In genomic region chr18:49811151-49811938, GRCh38 we compare ENCODE assay signal across 8 cellular contexts. TPM values are rescaled to one million over a fixed set of nuclear protein-coding genes. Genes with fewer than 3 reads are reported as not detected.
A peak's percentile ranks its signal among the peaks of the same experiment; 100 is the strongest.
DNase-seq lines count a peak whose midpoint lies in the region; ATAC-seq and TF ChIP-seq lines count a peak whose summit lies in the region.

No MANE protein-coding gene starts in this region.

- no peak for DNase-seq in activated CD4-positive, alpha-beta memory T cell treated with anti-CD3 and anti-CD28 coated beads, Interleukin-2, amount 10 ng/mL, durations not matched to agents 7 days and 5 days
- no peak for DNase-seq in activated CD4-positive, alpha-beta memory T cell treated with anti-CD3 and anti-CD28 coated beads for 36 hours
- DNase-seq in Panc1 (ENCODE audit: low read depth, low spot score) (no peak), RPMI8226 (no peak), GM03348 (ENCODE audit: low spot score) (no peak)
- no peak for DNase-seq in stimulated activated effector memory CD8-positive, alpha-beta T cell treated with anti-CD3 and anti-CD28 coated beads, Interleukin-12 subunit alpha, Interleukin-12 subunit beta, amount 100 ng/mL, for 72 hours (ENCODE audit: low spot score in 2 of 2)

- no peak overlapping the region for H3K27ac Mint-ChIP-seq in activated CD4-positive, alpha-beta memory T cell treated with anti-CD3 and anti-CD28 coated beads, Interleukin-2, amount 10 ng/mL, durations not matched to agents 7 days and 5 days
- no peak overlapping the region for H3K27ac Mint-ChIP-seq in activated CD4-positive, alpha-beta memory T cell treated with anti-CD3 and anti-CD28 coated beads for 36 hours
- H3K27ac Mint-ChIP-seq in stimulated activated effector memory CD8-positive, alpha-beta T cell treated with anti-CD3 and anti-CD28 coated beads, Interleukin-12 subunit alpha, Interleukin-12 subunit beta, amount 100 ng/mL, for 72 hours, result no peak overlapping the region

- ATAC-seq in Panc1 (no peak), HG03457 (IDR thresholded peaks at IDR 0.05; ENCODE audit: unreplicated experiment) (no peak)
- no peak for ATAC-seq in stimulated activated effector memory CD8-positive, alpha-beta T cell treated with anti-CD3 and anti-CD28 coated beads, Interleukin-12 subunit alpha, Interleukin-12 subunit beta, amount 100 ng/mL, for 72 hours

- intact Hi-C loops in activated CD4-positive, alpha-beta memory T cell treated with anti-CD3 and anti-CD28 coated beads for 36 hours (cut with micrococcal nuclease), result loop anchor here (5.0 to 10.0 kb wide), 3 partner anchors 476 to 867 kb away; partner anchors contain the start of genes CXXC1 and SKA1
- intact Hi-C loops in Panc1 (cut with micrococcal nuclease; ENCODE audit: unreplicated experiment), result no loop called here

- H3K4me3 Mint-ChIP-seq in activated CD4-positive, alpha-beta memory T cell treated with anti-CD3 and anti-CD28 coated beads, Interleukin-2, amount 10 ng/mL, durations not matched to agents 7 days and 5 days, result peak overlapping the region; percentile 6
- H3K4me3 Mint-ChIP-seq in activated CD4-positive, alpha-beta memory T cell treated with anti-CD3 and anti-CD28 coated beads for 36 hours, result no peak overlapping the region
- peak overlapping the region; percentile 89 for H3K4me3 Mint-ChIP-seq in stimulated activated effector memory CD8-positive, alpha-beta T cell treated with anti-CD3 and anti-CD28 coated beads, Interleukin-12 subunit alpha, Interleukin-12 subunit beta, amount 100 ng/mL, for 72 hours

- H3K9ac ChIP-seq in iPS-15b (ENCODE audit: low read depth, low read length), result no peak overlapping the region

- in situ Hi-C loops in Panc1 (cut with HindIII; ENCODE audit: low pct_unique_long_range_greater_than_20kb, low sequenced_read_pairs), result no loop called here

- H3K36me3 ChIP-seq in Panc1 (ENCODE audit: control insufficient read depth, insufficient read depth, low read length) (no peaks in the 10 kb centered on the region; the same call in 1 of the 2 replicates), iPS-15b (ENCODE audit: control insufficient read depth, insufficient read depth, low read length) (no peaks in the 10 kb centered on the region)

- CTCF ChIA-PET in activated CD4-positive, alpha-beta memory T cell treated with anti-CD3 and anti-CD28 coated beads, Interleukin-2, amount 10 ng/mL, durations not matched to agents 7 days and 5 days (lab: Charles Lee), result interaction anchor here (0.8 to 1.6 kb wide), 3 partner anchors 8 to 47 kb away, joined by 3 to 5 read pairs (median 4); no protein-coding TSS in a partner anchor
- CTCF ChIA-PET in activated CD4-positive, alpha-beta memory T cell treated with anti-CD3 and anti-CD28 coated beads for 36 hours (lab: Charles Lee), result interaction anchor here (0.6 to 1.2 kb wide), 3 partner anchors 8 to 301 kb away, joined by 3 read pairs; no protein-coding TSS in a partner anchor
- CTCF ChIA-PET in Panc1 (lab: Charles Lee), result no interaction called here

- H3K27me3 ChIP-seq in Panc1 (ENCODE audit: control insufficient read depth, insufficient read depth, low read length) (no peaks in the 10 kb centered on the region), iPS-15b (ENCODE audit: control insufficient read depth, insufficient read depth, low read length) (no peaks in the 10 kb centered on the region)

- peaks cover 64% of the 10 kb centered on the region for H3K36me3 Mint-ChIP-seq in activated CD4-positive, alpha-beta memory T cell treated with anti-CD3 and anti-CD28 coated beads, Interleukin-2, amount 10 ng/mL, durations not matched to agents 7 days and 5 days (ENCODE audit: low read depth)
- peaks cover 22% of the 10 kb centered on the region for H3K36me3 Mint-ChIP-seq in activated CD4-positive, alpha-beta memory T cell treated with anti-CD3 and anti-CD28 coated beads for 36 hours
- H3K36me3 Mint-ChIP-seq in stimulated activated effector memory CD8-positive, alpha-beta T cell treated with anti-CD3 and anti-CD28 coated beads, Interleukin-12 subunit alpha, Interleukin-12 subunit beta, amount 100 ng/mL, for 72 hours, result peaks cover 21% of the 10 kb centered on the region

- 0 out of 2 replicates have a peak overlapping the region, but pooled peaks have one; percentile 34 for H3K27ac ChIP-seq in Panc1 (ENCODE audit: low read length)

- no TSS peak for BruUV-seq in Panc1 (replicated peaks; lab: Mats Ljungman, UMichigan)

- H3K4me1 ChIP-seq in Panc1 (ENCODE audit: control insufficient read depth, insufficient read depth, low read length) (0 out of 2 replicates have a peak, but pooled peaks cover 5% of the 10 kb centered on the region), iPS-15b (ENCODE audit: control insufficient read depth, insufficient read depth, low read length) (peaks cover 14% of the 10 kb centered on the region)

- peak overlapping the region; percentile 42 to 79; a peak in 3 of 4 replicates for H3K4me3 ChIP-seq in Panc1 (ENCODE audit: low read depth in 2 of 2, low read length in 2 of 2)
- peak overlapping the region; percentile 3 for H3K4me3 ChIP-seq in iPS-15b (ENCODE audit: low read depth, low read length)

- peaks cover 38% of the 10 kb centered on the region for H3K4me1 Mint-ChIP-seq in activated CD4-positive, alpha-beta memory T cell treated with anti-CD3 and anti-CD28 coated beads, Interleukin-2, amount 10 ng/mL, durations not matched to agents 7 days and 5 days
- H3K4me1 Mint-ChIP-seq in activated CD4-positive, alpha-beta memory T cell treated with anti-CD3 and anti-CD28 coated beads for 36 hours (ENCODE audit: low read depth), result peaks cover 30% of the 10 kb centered on the region
- H3K4me1 Mint-ChIP-seq in stimulated activated effector memory CD8-positive, alpha-beta T cell treated with anti-CD3 and anti-CD28 coated beads, Interleukin-12 subunit alpha, Interleukin-12 subunit beta, amount 100 ng/mL, for 72 hours, result peaks cover 44% of the 10 kb centered on the region

- no peaks in the 10 kb centered on the region for H3K27me3 Mint-ChIP-seq in activated CD4-positive, alpha-beta memory T cell treated with anti-CD3 and anti-CD28 coated beads, Interleukin-2, amount 10 ng/mL, durations not matched to agents 7 days and 5 days
- H3K27me3 Mint-ChIP-seq in activated CD4-positive, alpha-beta memory T cell treated with anti-CD3 and anti-CD28 coated beads for 36 hours, result no peaks in the 10 kb centered on the region

- H3K9me3 ChIP-seq in Panc1 (ENCODE audit: control insufficient read depth, insufficient read depth, low read depth, low read length) (no peaks in the 10 kb centered on the region), iPS-15b (ENCODE audit: control insufficient read depth, insufficient read depth, low read length) (peaks cover 9% of the 10 kb centered on the region)

- peaks cover 13% of the 10 kb centered on the region for H3K9me3 Mint-ChIP-seq in activated CD4-positive, alpha-beta memory T cell treated with anti-CD3 and anti-CD28 coated beads, Interleukin-2, amount 10 ng/mL, durations not matched to agents 7 days and 5 days
- H3K9me3 Mint-ChIP-seq in activated CD4-positive, alpha-beta memory T cell treated with anti-CD3 and anti-CD28 coated beads for 36 hours, result peaks cover 23% of the 10 kb centered on the region
- peaks cover 3% of the 10 kb centered on the region for H3K9me3 Mint-ChIP-seq in stimulated activated effector memory CD8-positive, alpha-beta T cell treated with anti-CD3 and anti-CD28 coated beads, Interleukin-12 subunit alpha, Interleukin-12 subunit beta, amount 100 ng/mL, for 72 hours

- POLR2A ChIA-PET in activated CD4-positive, alpha-beta memory T cell treated with anti-CD3 and anti-CD28 coated beads, Interleukin-2, amount 10 ng/mL, durations not matched to agents 7 days and 5 days (lab: Charles Lee), result interaction anchor here (0.9 to 2.1 kb wide), 8 partner anchors 8 to 324 kb away, joined by 3 to 13 read pairs (median 4); partner anchors contain the start of gene C18orf32
- POLR2A ChIA-PET in activated CD4-positive, alpha-beta memory T cell treated with anti-CD3 and anti-CD28 coated beads for 36 hours (lab: Charles Lee), result interaction anchor here (0.6 to 0.8 kb wide), 2 partner anchors 81 to 546 kb away, joined by 3 read pairs; no protein-coding TSS in a partner anchor
- POLR2A ChIA-PET in Panc1 (lab: Charles Lee), result interaction anchor here (0.6 kb wide), 1 partner anchor 306 kb away, joined by 4 read pairs; no protein-coding TSS in a partner anchor

- no peak for TF ChIP-seq CTCF in Panc1 (IDR thresholded peaks at IDR 0.05)

RNA-seq across cellular contexts. Expression of gene ACAA2, which starts 2.0 kb away (rescaled TPM):
- total RNA-seq in activated CD4-positive, alpha-beta memory T cell treated with anti-CD3 and anti-CD28 coated beads, Interleukin-2, amount 10 ng/mL, durations not matched to agents 7 days and 5 days, result 10 to 100 TPM; 86.8 to 93.1 TPM
- 10 to 100 TPM; 77.9 to 78.4 TPM for total RNA-seq in activated CD4-positive, alpha-beta memory T cell treated with anti-CD3 and anti-CD28 coated beads for 36 hours
- 50.8 TPM for total RNA-seq in Panc1 (2021; ENCODE audit: unreplicated experiment)
- 38.6 TPM for polyA plus RNA-seq in Panc1 (2012; ENCODE audit: insufficient read length)
